In genomic region chr11:47470671-47471070, GRCh38 we compare ENCODE assay signal across 1 cellular context.
TF ChIP-seq lines count a peak whose summit lies in the region.

No MANE protein-coding gene starts in this region.

TF ChIP-seq in GM23338, 12 proteins besides CTCF, POLR2A, EP300 and RAD21 (continued from another document):
- TF ChIP-seq ZNF462 (CRISPR knock-in tag; IDR thresholded peaks at IDR 0.05): no peak
